Comparison of ENCODE assay signal across 30 cellular contexts in genomic region chr19:3632098-3632497, GRCh38.
"Had no signal": no experiment of that assay in that cellular context is flagged by ENCODE, and none has a peak within 500 bp of the region (broad histone marks: within the 10 kb centered on the region; RNA-seq: fewer than 3 reads in every experiment).

No MANE protein-coding gene starts in this region.

- H3K27me3 Mint-ChIP-seq: activated B cell treated with CpG ODN at 0.5 μM for 24 hours; activated CD4-positive, alpha-beta memory T cell treated with anti-CD3 and anti-CD28 coated beads for 36 hours; activated CD4-positive, alpha-beta T cell treated with anti-CD3 and anti-CD28 coated beads, Interleukin-2, amount 10 ng/mL, durations not matched to agents 24 days and 14 days; activated naive CD8-positive, alpha-beta T cell; activated T-helper 17 cell treated with anti-CD3 and anti-CD28 coated beads, Interleukin-2, amount 50 U/mL, for 72 hours; T-cell had no signal

- H3K9me3 Mint-ChIP-seq: activated B cell treated with CpG ODN at 0.5 μM for 24 hours; activated CD4-positive, alpha-beta memory T cell treated with anti-CD3 and anti-CD28 coated beads for 36 hours; activated CD4-positive, alpha-beta T cell treated with anti-CD3 and anti-CD28 coated beads, Interleukin-2, amount 10 ng/mL, durations not matched to agents 24 days and 14 days; activated naive CD4-positive, alpha-beta T cell treated with anti-CD3 and anti-CD28 coated beads for 36 hours; activated T-helper 17 cell treated with anti-CD3 and anti-CD28 coated beads, Interleukin-2, amount 50 U/mL, for 72 hours; T-cell had no signal

- H3K27ac ChIP-seq: brain microvascular endothelial cell, cardiac muscle cell, SK-N-MC had no signal

- H3K4me3 ChIP-seq: cardiac muscle cell, SK-N-MC had no signal

- H3K36me3 ChIP-seq: cardiac muscle cell had no signal

- H3K27ac Mint-ChIP-seq: activated B cell treated with CpG ODN at 0.5 μM for 24 hours; activated CD4-positive, alpha-beta memory T cell treated with anti-CD3 and anti-CD28 coated beads for 36 hours; activated CD4-positive, alpha-beta T cell treated with anti-CD3 and anti-CD28 coated beads, Interleukin-2, amount 10 ng/mL, durations not matched to agents 24 days and 14 days; activated naive CD4-positive, alpha-beta T cell treated with anti-CD3 and anti-CD28 coated beads for 36 hours; activated naive CD8-positive, alpha-beta T cell; activated T-helper 17 cell treated with anti-CD3 and anti-CD28 coated beads, Interleukin-2, amount 50 U/mL, for 72 hours; T-cell had no signal

- ATAC-seq: activated T-helper 17 cell treated with anti-CD3 and anti-CD28 coated beads, Interleukin-2, amount 50 U/mL, for 72 hours; Panc1; Right ventricle myocardium inferior; T-cell had no signal

- H3K27me3 ChIP-seq: brain microvascular endothelial cell, cardiac muscle cell had no signal

- H3K36me3 Mint-ChIP-seq: activated CD4-positive, alpha-beta memory T cell treated with anti-CD3 and anti-CD28 coated beads for 36 hours; activated naive CD8-positive, alpha-beta T cell; T-cell had no signal

- H3K4me3 Mint-ChIP-seq: activated B cell treated with CpG ODN at 0.5 μM for 24 hours; activated CD4-positive, alpha-beta memory T cell treated with anti-CD3 and anti-CD28 coated beads for 36 hours; activated CD4-positive, alpha-beta T cell treated with anti-CD3 and anti-CD28 coated beads, Interleukin-2, amount 10 ng/mL, durations not matched to agents 24 days and 14 days; activated naive CD4-positive, alpha-beta T cell treated with anti-CD3 and anti-CD28 coated beads for 36 hours; activated naive CD8-positive, alpha-beta T cell; activated T-helper 17 cell treated with anti-CD3 and anti-CD28 coated beads, Interleukin-2, amount 50 U/mL, for 72 hours; T-cell had no signal

- DNase-seq: activated B cell treated with CpG ODN at 0.5 μM for 24 hours; activated CD4-positive, alpha-beta memory T cell treated with anti-CD3 and anti-CD28 coated beads for 36 hours; activated CD4-positive, alpha-beta T cell treated with anti-CD3 and anti-CD28 coated beads for 1 hour; activated CD4-positive, alpha-beta T cell treated with anti-CD3 and anti-CD28 coated beads, Interleukin-2, amount 10 ng/mL, durations not matched to agents 24 days and 14 days; activated CD8-positive, alpha-beta memory T cell treated with anti-CD3 and anti-CD28 coated beads for 24 hours; activated gamma-delta T cell; activated naive CD4-positive, alpha-beta T cell treated with anti-CD3 and anti-CD28 coated beads for 36 hours; activated T-cell treated with anti-CD3 and anti-CD28 coated beads for 4 hours; activated T-cell treated with anti-CD3 and anti-CD28 coated beads, Interleukin-2, amount 50 U/mL, for 48 hours; brain microvascular endothelial cell; Karpas-422; MM.1S; NCI-H1105; NCI-H1436; NCI-H1694 treated with DMSO at 0.1 percent for 48 hours; NCI-H2029 treated with DMSO at 0.1 percent for 48 hours; NCI-H510A treated with DMSO at 0.1 percent for 48 hours; NCI-H69; NK-92 treated with Interleukin-12 subunit alpha and Interleukin-12 subunit beta, amount 100 ng/mL, for 24 hours; OCI-M1; RPMI8226; T-cell; T-helper 2 cell; T1000 had no signal
